In the genomic region with DNA sequence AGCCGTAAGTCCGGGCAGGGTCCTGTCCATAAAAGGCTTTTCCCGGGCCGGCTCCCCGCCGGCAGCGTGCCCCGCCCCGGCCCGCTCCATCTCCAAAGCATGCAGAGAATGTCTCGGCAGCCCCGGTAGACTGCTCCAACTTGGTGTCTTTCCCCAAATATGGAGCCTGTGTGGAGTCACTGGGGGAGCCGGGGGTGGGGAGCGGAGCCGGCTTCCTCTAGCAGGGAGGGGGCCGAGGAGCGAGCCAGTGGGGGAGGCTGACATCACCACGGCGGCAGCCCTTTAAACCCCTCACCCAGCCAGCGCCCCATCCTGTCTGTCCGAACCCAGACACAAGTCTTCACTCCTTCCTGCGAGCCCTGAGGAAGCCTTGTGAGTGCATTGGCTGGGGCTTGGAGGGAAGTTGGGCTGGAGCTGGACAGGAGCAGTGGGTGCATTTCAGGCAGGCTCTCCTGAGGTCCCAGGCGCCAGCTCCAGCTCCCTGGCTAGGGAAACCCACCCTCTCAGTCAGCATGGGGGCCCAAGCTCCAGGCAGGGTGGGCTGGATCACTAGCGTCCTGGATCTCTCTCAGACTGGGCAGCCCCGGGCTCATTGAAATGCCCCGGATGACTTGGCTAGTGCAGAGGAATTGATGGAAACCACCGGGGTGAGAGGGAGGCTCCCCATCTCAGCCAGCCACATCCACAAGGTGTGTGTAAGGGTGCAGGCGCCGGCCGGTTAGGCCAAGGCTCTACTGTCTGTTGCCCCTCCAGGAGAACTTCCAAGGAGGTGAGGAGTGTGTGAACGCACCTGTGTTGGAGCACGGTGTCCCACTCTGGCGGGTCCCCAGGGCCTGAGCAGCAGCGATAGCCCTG, we compare ENCODE assay signal across 9 cellular contexts. TPM values are rescaled to one million over a fixed set of nuclear protein-coding genes. Genes with fewer than 3 reads are reported as not detected.
A peak's percentile ranks its signal among the peaks of the same experiment; 100 is the strongest.
DNase-seq lines count a peak whose midpoint lies in the region; ATAC-seq, FAIRE-seq and TF ChIP-seq lines count a peak whose summit lies in the region.
"Had no signal": no experiment of that assay in that cellular context is flagged by ENCODE, and none has a peak within 500 bp of the region (broad histone marks: within the 10 kb centered on the region; RNA-seq: fewer than 3 reads in every experiment).

A gene (plus strand): TSS at position 310 of the 855 bp plus-strand sequence. CDS start 3,644 bp downstream, outside the sequence.

- H3K4me2 ChIP-seq in DND-41 (ENCODE audit: insufficient read depth, low read length) (no peak within 1 kb of the TSS), Karpas-422 (ENCODE audit: low read depth, low read length, poor library complexity, severe bottlenecking) (no peak within 1 kb of the TSS)

- H3K79me2 ChIP-seq in DND-41 (ENCODE audit: insufficient read depth, low read length), result no peaks in the 10 kb centered on the region
- H3K79me2 ChIP-seq in Karpas-422 (ENCODE audit: low read length), result no peaks in the 10 kb centered on the region

- H3K27me3 ChIP-seq in DND-41 (ENCODE audit: insufficient read depth, low read length, poor library complexity) (no peaks in the 10 kb centered on the region), psoas muscle (ENCODE audit: insufficient read depth in 3 of 3, low read length in 2 of 3) (no peaks in the 10 kb centered on the region), Karpas-422 (ENCODE audit: low read length) (no peaks in the 10 kb centered on the region)

- DNase-seq in DND-41, result no peak
- DNase-seq in left ventricle myocardium superior, result peak; percentile 84
- peak; percentile 71 to 85 for DNase-seq in psoas muscle
- DNase-seq in Karpas-422, result no peak
- no peak for DNase-seq in GM12892 (ENCODE audit: insufficient read length)
- no peak for DNase-seq in NCI-H510A (lab: John Stamatoyannopoulos, UW)

- H3K9ac ChIP-seq in DND-41 (ENCODE audit: low read depth, low read length) (no peak within 1 kb of the TSS), Karpas-422 (ENCODE audit: low read length) (no peak within 1 kb of the TSS)

- H3K4me3 ChIP-seq in DND-41 (ENCODE audit: low read depth in 1 of 2, low read length in 2 of 2), result no peak within 1 kb of the TSS
- H3K4me3 ChIP-seq in psoas muscle, result peak within 1 kb of the TSS; percentile 58
- H3K4me3 ChIP-seq in Karpas-422 (ENCODE audit: low read length), result no peak within 1 kb of the TSS

- H3K4me1 ChIP-seq in DND-41 (ENCODE audit: insufficient read depth, low read length) (no peaks in the 10 kb centered on the region), psoas muscle (no peaks in the 10 kb centered on the region), Karpas-422 (ENCODE audit: low read length) (no peaks in the 10 kb centered on the region)

- ATAC-seq in DND-41 (ENCODE audit: insufficient read depth, low read depth), result 0 out of 3 replicates have a peak, but pooled peaks have one; percentile 4
- ATAC-seq in left ventricle myocardium superior, result peak; percentile 78
- ATAC-seq in psoas muscle, result peak; percentile 18 to 47 (median 32)
- ATAC-seq in GM21390 (IDR thresholded peaks at IDR 0.05; ENCODE audit: unreplicated experiment), result no peak

- H2AFZ ChIP-seq in DND-41 (ENCODE audit: low read depth, low read length) (no peak within 1 kb of the TSS), Karpas-422 (ENCODE audit: low read length) (no peak within 1 kb of the TSS)

- WGBS in adipose tissue, 3 donors, result 28 to 65% (median 40%) methylated on average over 32 to 34 of the region's 34 CpGs
- WGBS in psoas muscle, 3 donors, result 29 to 38% (median 31%) methylated on average over 27 to 34 of the region's 34 CpGs

- FAIRE-seq in GM12892 (lab: Jason Lieb, UNC), result no peak
- FAIRE-seq: colon had no signal

- H3K36me3 ChIP-seq in DND-41 (ENCODE audit: insufficient read depth, low read length) (peaks cover under 1% of the 10 kb centered on the region; the same call in 1 of the 2 replicates), psoas muscle (ENCODE audit: insufficient read depth in 1 of 2, low read depth in 1 of 2) (peaks cover 0 to 29% of the 10 kb centered on the region in 2 donors), Karpas-422 (ENCODE audit: insufficient read depth, low read length) (no peaks in the 10 kb centered on the region)

- TF ChIP-seq CTCF in DND-41 (IDR thresholded peaks at IDR 0.05; ENCODE audit: borderline replicate concordance, extremely low read depth, low read length, poor library complexity, severe bottlenecking), result no peak
- no peak for TF ChIP-seq CTCF in psoas muscle (IDR thresholded peaks at IDR 0.05)

- H4K20me1 ChIP-seq in DND-41 (ENCODE audit: insufficient read depth, low read length), result no peaks in the 10 kb centered on the region
- H4K20me1 ChIP-seq in Karpas-422 (ENCODE audit: insufficient read depth, low read depth, low read length), result no peaks in the 10 kb centered on the region

- no peaks in the 10 kb centered on the region for H3K9me3 ChIP-seq in DND-41 (ENCODE audit: insufficient read depth, low read length, severe bottlenecking)
- no peaks in the 10 kb centered on the region for H3K9me3 ChIP-seq in psoas muscle
- no peaks in the 10 kb centered on the region for H3K9me3 ChIP-seq in Karpas-422 (ENCODE audit: low read length)

- intact Hi-C loops in left ventricle myocardium superior (cut with micrococcal nuclease), result no loop called here
- intact Hi-C loops in psoas muscle (cut with DNase I), result no loop called here

- TF ChIP-seq POLR2A in GM12892 (IDR thresholded peaks at IDR 0.05; ENCODE audit: low read depth, low read length), result no peak

- H3K27ac ChIP-seq in DND-41 (ENCODE audit: low read length) (no peak within 1 kb of the TSS), adipose tissue (ENCODE audit: low read depth, low read length) (peak within 1 kb of the TSS; percentile 78), psoas muscle (peak within 1 kb of the TSS; percentile 56), Karpas-422 (ENCODE audit: low read length) (no peak within 1 kb of the TSS)

- no peaks in the 10 kb centered on the region for H3K9me2 ChIP-seq in Karpas-422 (replicated peaks; ENCODE audit: insufficient read depth, low read length)

RNA-seq across cellular contexts. Expression of the gene that starts here (rescaled TPM):
- polyA plus RNA-seq in adipose tissue, result 1,000 to 10,000 TPM in 2 of 3 donors, 100 to 1,000 TPM in 1; 106 to 1,292 (median 1,213) TPM
- total RNA-seq in left ventricle myocardium superior, result 69.5 TPM
- total RNA-seq in psoas muscle, result 10 to 100 TPM; 36.2 to 73.0 (median 51.7) TPM
- 100 to 1,000 TPM in 2 of 3 donors, 10 to 100 TPM in 1; 86.5 to 140 (median 117) TPM for polyA plus RNA-seq in psoas muscle
- 3.3 TPM in 2 replicates for total RNA-seq in Karpas-422 (2014; rRNA removed; shearing (Covaris generic); ENCODE audit: low replicate concordance)
- polyA plus RNA-seq in GM12892 (2012; ENCODE audit: missing spikeins), result 4.5 TPM

Comparison
In these comparisons a context has a peak if more than half of its experiments do, and no peak if none do; other contexts are left out.
1. DNase-seq: peak in left ventricle myocardium superior (single experiment) and psoas muscle (2 of 2); none in DND-41 (single experiment), Karpas-422 (single experiment), GM12892 (single experiment) and NCI-H510A (single experiment).
2. H3K27ac ChIP-seq: peak in adipose tissue (single experiment) and psoas muscle (single experiment); none in DND-41 (single experiment) and Karpas-422 (single experiment).